In genomic region chr2:6866239-6866745, GRCh38 we compare ENCODE assay signal across 7 cellular contexts. TPM values are rescaled to one million over a fixed set of nuclear protein-coding genes. Genes with fewer than 3 reads are reported as not detected.
DNase-seq lines count a peak whose midpoint lies in the region; ATAC-seq and TF ChIP-seq lines count a peak whose summit lies in the region.

No MANE protein-coding gene starts in this region.

- H3K27me3 ChIP-seq in GM06990 (replicated peaks; ENCODE audit: control insufficient read depth, insufficient read depth, low read length) = no peaks in the 10 kb centered on the region
- H3K27me3 ChIP-seq in right lobe of liver = no peaks in the 10 kb centered on the region
- H3K27me3 ChIP-seq in stomach = no peaks in the 10 kb centered on the region

- H3K36me3 ChIP-seq in GM06990 (ENCODE audit: control insufficient read depth, insufficient read depth, low read length) = no peaks in the 10 kb centered on the region
- no peaks in the 10 kb centered on the region for H3K36me3 ChIP-seq in right lobe of liver
- peaks cover 0 to 18% (median 14%) of the 10 kb centered on the region in 4 donors for H3K36me3 ChIP-seq in stomach

- WGBS in right lobe of liver (ENCODE audit: insufficient coverage, low coverage, low lambda C conversion rate, missing lambda C conversion rate) = 5% methylated on average over 6 of the region's 10 CpGs
- WGBS in stomach, 5 donors = 3 to 7% (median 5%) methylated on average over 10 of the region's 10 CpGs

- H3K4me1 ChIP-seq in right lobe of liver (peaks cover 0 to 10% (median 4%) of the 10 kb centered on the region in 4 donors), stomach (peaks cover 7 to 35% (median 17%) of the 10 kb centered on the region in 4 donors)

- intact Hi-C loops in right lobe of liver (cut with DNase I) (no loop called here), stomach (cut with DNase I; ENCODE audit: low total_unique reads) (no loop called here)

- TF ChIP-seq CTCF in GM06990 (IDR thresholded peaks at IDR 0.05; ENCODE audit: insufficient read depth, low read length, poor library complexity, severe bottlenecking) (peak; percentile 47), right lobe of liver (IDR thresholded peaks at IDR 0.05) (peak; percentile 27 to 55 (median 50)), stomach (IDR thresholded peaks at IDR 0.05) (peak in 4 of 7 experiments; percentile 17 to 40 (median 28))

- TF ChIP-seq POLR2A in right lobe of liver (IDR thresholded peaks at IDR 0.05) (no peak), stomach (IDR thresholded peaks at IDR 0.05) (no peak)

- ATAC-seq in GM21528 (IDR thresholded peaks at IDR 0.05; ENCODE audit: low FRiP score, unreplicated experiment) (peak; percentile 41), SK-N-SH treated with all-trans-retinoic acid at 6 μM for 48 hours (peak; percentile 88), right lobe of liver (peak; percentile 61 to 78 (median 68))

- peak overlapping the region; percentile 85 for H3K4me3 ChIP-seq in GM06990 (replicated peaks; ENCODE audit: low read depth, low read length)
- H3K4me3 ChIP-seq in right lobe of liver = peak overlapping the region; percentile 73 to 88 (median 74)
- peak overlapping the region; percentile 82 to 92 (median 83) for H3K4me3 ChIP-seq in stomach

- H3K9me3 ChIP-seq in right lobe of liver (no peaks in the 10 kb centered on the region), stomach (no peaks in the 10 kb centered on the region)

- TF ChIP-seq EP300 in Ishikawa (IDR thresholded peaks at IDR 0.05; ENCODE audit: borderline replicate concordance) (no peak), stomach (IDR thresholded peaks at IDR 0.05) (no peak)

- DNase-seq in GM06990 (ENCODE audit: extremely low read depth, insufficient read length) (no peak), cerebellar cortex (ENCODE audit: low spot score) (peak; percentile 59), right lobe of liver (peak in 1 of 3 donors; percentile 57), stomach (peak; percentile 44)

- H3K27ac ChIP-seq in right lobe of liver (peak overlapping the region; percentile 54 to 90 (median 85)), stomach (peak overlapping the region; percentile 85 to 95 (median 92))

- TF ChIP-seq RAD21 in Ishikawa (IDR thresholded peaks at IDR 0.05; ENCODE audit: low read depth) = peak; percentile 17; the same call in 1 of the 2 replicates

TF ChIP-seq in Ishikawa, 13 proteins besides CTCF, POLR2A, EP300 and RAD21:
- no peak for TF ChIP-seq ZBTB7A (IDR thresholded peaks at IDR 0.05; ENCODE audit: low read depth)
- no peak for TF ChIP-seq NFIC (IDR thresholded peaks at IDR 0.05)
- TF ChIP-seq REST (IDR thresholded peaks at IDR 0.05; ENCODE audit: low read depth) = no peak
- no peak for TF ChIP-seq TCF12 (IDR thresholded peaks at IDR 0.05; ENCODE audit: low read depth)
- no peak for TF ChIP-seq CREB1 (IDR thresholded peaks at IDR 0.05; ENCODE audit: low read depth)
- TF ChIP-seq TEAD4 (IDR thresholded peaks at IDR 0.05) = no peak
- TF ChIP-seq TAF1 (IDR thresholded peaks at IDR 0.05; ENCODE audit: low read depth) = no peak
- no peak for TF ChIP-seq YY1 (IDR thresholded peaks at IDR 0.05; ENCODE audit: low read depth)

TF ChIP-seq in SK-N-SH treated with all-trans-retinoic acid at 6 μM for 48 hours, 23 proteins besides CTCF, POLR2A, EP300 and RAD21 (continues in another document):
- TF ChIP-seq BACH2 (CRISPR knock-in tag; IDR thresholded peaks at IDR 0.05; ENCODE audit: borderline replicate concordance) (no peak), GLIS3 (CRISPR knock-in tag; IDR thresholded peaks at IDR 0.05) (no peak), CSRNP3 (CRISPR knock-in tag; IDR thresholded peaks at IDR 0.05) (no peak), ZFP30 (CRISPR knock-in tag; IDR thresholded peaks at IDR 0.05) (no peak), RARB (CRISPR knock-in tag; IDR thresholded peaks at IDR 0.05) (no peak), ARNTL (CRISPR knock-in tag; IDR thresholded peaks at IDR 0.05; ENCODE audit: borderline replicate concordance, low read depth) (no peak), TOX (CRISPR knock-in tag; IDR thresholded peaks at IDR 0.05; ENCODE audit: borderline replicate concordance) (no peak), ISL1 (CRISPR knock-in tag; IDR thresholded peaks at IDR 0.05) (no peak), ZNF70 (CRISPR knock-in tag; IDR thresholded peaks at IDR 0.05) (no peak), ZFP3 (CRISPR knock-in tag; IDR thresholded peaks at IDR 0.05) (no peak), PPARA (CRISPR knock-in tag; IDR thresholded peaks at IDR 0.05; ENCODE audit: borderline replicate concordance) (no peak), PATZ1 (CRISPR knock-in tag; IDR thresholded peaks at IDR 0.05; ENCODE audit: borderline replicate concordance) (no peak), CSDC2 (CRISPR knock-in tag; IDR thresholded peaks at IDR 0.05) (no peak), TCF4 (CRISPR knock-in tag; IDR thresholded peaks at IDR 0.05; ENCODE audit: borderline replicate concordance) (no peak), ESRRG (CRISPR knock-in tag; IDR thresholded peaks at IDR 0.05) (no peak), POU6F1 (CRISPR knock-in tag; IDR thresholded peaks at IDR 0.05; ENCODE audit: borderline replicate concordance, low read depth) (no peak), OSR1 (CRISPR knock-in tag; IDR thresholded peaks at IDR 0.05) (no peak)

RNA-seq across cellular contexts. Expression of gene CMPK2, which starts 0.6 kb away (rescaled TPM):
- 1 to 10 TPM; 1.9 to 5.1 (median 3.8) TPM for total RNA-seq in right lobe of liver
- 10 to 100 TPM in 1 of 5 donors, 1 to 10 TPM in 4; 2.9 to 11.7 (median 5.8) TPM for total RNA-seq in stomach
- 10 to 100 TPM in 1 of 3 donors, 1 to 10 TPM in 2; 2.4 to 11.3 (median 3.1) TPM for polyA plus RNA-seq in stomach

RNA-seq across cellular contexts. Expression of gene RSAD2, which starts 11.3 kb away (rescaled TPM):
- 1 to 10 TPM in 4 of 6 experiments, under 1 TPM in 2; 0.37 to 2.7 (median 1.1) TPM for total RNA-seq in right lobe of liver
- total RNA-seq in stomach = 1 to 10 TPM in 2 of 5 donors, under 1 TPM in 1, not detected in 2; 0.45 to 9.2 (median 1.6) TPM
- 1 to 10 TPM in 2 of 3 donors, under 1 TPM in 1; 0.75 to 1.4 (median 1.4) TPM for polyA plus RNA-seq in stomach

RNA-seq across cellular contexts. Expression of gene RNF144A, which starts 50.9 kb away (rescaled TPM):
- total RNA-seq in right lobe of liver = 1 to 10 TPM; 1.2 to 3.2 (median 2.0) TPM
- 10 to 100 TPM in 3 of 5 donors, 1 to 10 TPM in 2; 2.3 to 71.4 (median 18.2) TPM for total RNA-seq in stomach
- polyA plus RNA-seq in stomach = 1 to 10 TPM; 1.4 to 2.7 (median 2.0) TPM
